ENCODE assay signal across 1 cellular context in the genomic region with DNA sequence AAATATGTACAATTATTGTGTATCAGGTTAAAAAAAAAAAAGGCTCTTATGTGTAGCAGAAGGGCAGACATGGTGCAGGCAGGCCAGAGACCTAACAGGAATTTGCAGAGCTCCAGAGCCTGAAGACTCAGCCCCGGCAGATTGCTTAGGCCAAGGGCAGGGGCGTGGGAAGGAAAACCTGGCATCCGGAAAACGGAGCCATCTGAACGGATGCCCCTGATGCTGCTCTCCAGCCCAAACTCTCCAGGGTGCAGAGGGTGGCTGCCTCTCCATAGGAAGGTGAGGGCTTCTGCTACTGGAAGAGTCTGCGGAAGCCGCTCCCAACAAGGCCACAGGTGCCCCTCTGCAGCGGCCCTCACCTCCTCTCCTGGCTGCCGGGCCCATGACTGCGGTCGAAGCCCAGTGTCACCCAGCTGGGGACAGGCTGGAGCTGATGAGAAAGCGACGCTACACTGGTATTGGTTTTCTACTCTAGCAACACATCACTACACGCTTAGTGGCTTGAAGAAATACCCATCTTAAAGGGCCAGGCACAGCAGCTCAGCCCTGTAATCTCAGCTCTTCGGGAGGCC.
TF ChIP-seq lines count a peak whose summit lies in the region.

No MANE protein-coding gene starts in this region.

TF ChIP-seq in GM23338, 12 proteins besides CTCF, POLR2A, EP300 and RAD21 (continued from another document):
- TF ChIP-seq, protein P1, sequence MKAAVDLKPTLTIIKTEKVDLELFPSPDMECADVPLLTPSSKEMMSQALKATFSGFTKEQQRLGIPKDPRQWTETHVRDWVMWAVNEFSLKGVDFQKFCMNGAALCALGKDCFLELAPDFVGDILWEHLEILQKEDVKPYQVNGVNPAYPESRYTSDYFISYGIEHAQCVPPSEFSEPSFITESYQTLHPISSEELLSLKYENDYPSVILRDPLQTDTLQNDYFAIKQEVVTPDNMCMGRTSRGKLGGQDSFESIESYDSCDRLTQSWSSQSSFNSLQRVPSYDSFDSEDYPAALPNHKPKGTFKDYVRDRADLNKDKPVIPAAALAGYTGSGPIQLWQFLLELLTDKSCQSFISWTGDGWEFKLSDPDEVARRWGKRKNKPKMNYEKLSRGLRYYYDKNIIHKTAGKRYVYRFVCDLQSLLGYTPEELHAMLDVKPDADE (IDR thresholded peaks at IDR 0.05), result no peak
- TF ChIP-seq EZH2 (IDR thresholded peaks at IDR 0.05; ENCODE audit: low read depth, unreplicated experiment), result no peak
